1 cellular context compared by ENCODE assay signal in the genomic region with DNA sequence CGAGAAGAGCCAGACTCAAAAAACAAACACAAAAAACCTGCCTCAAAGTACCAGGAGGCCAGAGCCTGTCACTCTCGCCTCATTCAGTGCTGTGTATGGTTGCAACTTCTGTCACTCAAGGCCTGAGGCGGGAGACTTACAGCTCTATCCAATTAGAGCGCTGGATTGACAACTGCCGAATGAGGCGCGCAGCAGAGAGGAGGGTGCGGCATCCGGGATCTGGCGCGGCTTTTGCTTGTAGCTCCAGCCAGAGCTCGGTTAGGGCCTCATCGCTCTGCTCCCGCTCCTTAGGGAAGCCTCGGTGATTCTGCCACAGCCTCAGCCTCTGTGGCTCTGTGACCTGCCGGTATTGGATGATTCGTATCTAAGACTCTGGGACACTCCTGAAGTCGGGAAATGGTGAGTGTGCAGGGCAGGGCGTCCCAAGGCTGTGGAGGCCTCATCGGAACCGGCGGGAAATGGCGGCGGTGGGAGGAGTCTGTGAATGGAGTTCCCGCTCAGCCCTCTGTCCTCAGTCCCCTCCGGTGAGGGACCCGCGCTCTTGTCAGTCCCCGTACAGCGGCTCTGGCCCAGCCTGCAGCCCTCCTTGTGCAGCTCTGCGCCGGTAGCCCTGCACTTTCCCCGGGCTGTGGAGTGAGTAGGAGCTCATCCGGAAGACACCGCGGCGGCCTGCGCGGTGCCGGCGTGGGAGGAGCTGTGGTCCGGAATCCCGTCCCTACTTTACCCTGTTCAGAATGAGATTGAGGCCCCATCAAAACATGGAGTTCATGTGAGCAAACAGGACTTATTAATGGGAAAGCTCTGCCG.
A peak's percentile ranks its signal among the peaks of the same experiment; 100 is the strongest.
TF ChIP-seq lines count a peak whose summit lies in the region.

A gene (plus strand): TSS at position 227 of the 807 bp plus-strand sequence. CDS start 170 bp downstream, at position 397.

TF ChIP-seq in K562, 482 proteins besides CTCF, POLR2A, EP300 and RAD21 (continued from another document and continues in another):
- TF ChIP-seq, protein P1, sequence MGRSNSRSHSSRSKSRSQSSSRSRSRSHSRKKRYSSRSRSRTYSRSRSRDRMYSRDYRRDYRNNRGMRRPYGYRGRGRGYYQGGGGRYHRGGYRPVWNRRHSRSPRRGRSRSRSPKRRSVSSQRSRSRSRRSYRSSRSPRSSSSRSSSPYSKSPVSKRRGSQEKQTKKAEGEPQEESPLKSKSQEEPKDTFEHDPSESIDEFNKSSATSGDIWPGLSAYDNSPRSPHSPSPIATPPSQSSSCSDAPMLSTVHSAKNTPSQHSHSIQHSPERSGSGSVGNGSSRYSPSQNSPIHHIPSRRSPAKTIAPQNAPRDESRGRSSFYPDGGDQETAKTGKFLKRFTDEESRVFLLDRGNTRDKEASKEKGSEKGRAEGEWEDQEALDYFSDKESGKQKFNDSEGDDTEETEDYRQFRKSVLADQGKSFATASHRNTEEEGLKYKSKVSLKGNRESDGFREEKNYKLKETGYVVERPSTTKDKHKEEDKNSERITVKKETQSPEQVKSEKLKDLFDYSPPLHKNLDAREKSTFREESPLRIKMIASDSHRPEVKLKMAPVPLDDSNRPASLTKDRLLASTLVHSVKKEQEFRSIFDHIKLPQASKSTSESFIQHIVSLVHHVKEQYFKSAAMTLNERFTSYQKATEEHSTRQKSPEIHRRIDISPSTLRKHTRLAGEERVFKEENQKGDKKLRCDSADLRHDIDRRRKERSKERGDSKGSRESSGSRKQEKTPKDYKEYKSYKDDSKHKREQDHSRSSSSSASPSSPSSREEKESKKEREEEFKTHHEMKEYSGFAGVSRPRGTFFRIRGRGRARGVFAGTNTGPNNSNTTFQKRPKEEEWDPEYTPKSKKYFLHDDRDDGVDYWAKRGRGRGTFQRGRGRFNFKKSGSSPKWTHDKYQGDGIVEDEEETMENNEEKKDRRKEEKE (IDR thresholded peaks at IDR 0.05; ENCODE audit: borderline replicate concordance in 1 of 2, control insufficient read depth in 1 of 2, low read depth in 2 of 2, low read length in 1 of 2) = no peak
- TF ChIP-seq TAF7 (tag; IDR thresholded peaks at IDR 0.05) (peak; percentile 55), KDM5B (IDR thresholded peaks at IDR 0.05; ENCODE audit: insufficient replicate concordance, low read depth, low read length) (peak; percentile 65), L3MBTL2 (IDR thresholded peaks at IDR 0.05) (peak; percentile 74), PHB2 (IDR thresholded peaks at IDR 0.05; ENCODE audit: low read depth) (no peak), KAT7 (CRISPR knock-in tag; IDR thresholded peaks at IDR 0.05; ENCODE audit: borderline replicate concordance) (no peak), ZNF23 (CRISPR knock-in tag; IDR thresholded peaks at IDR 0.05) (no peak), TARDBP (IDR thresholded peaks at IDR 0.05) (no peak), SPI1 (IDR thresholded peaks at IDR 0.05; ENCODE audit: borderline replicate concordance, low read depth, low read length) (no peak), ZNF12 (CRISPR knock-in tag; IDR thresholded peaks at IDR 0.05) (no peak), ZFPM2 (CRISPR knock-in tag; IDR thresholded peaks at IDR 0.05) (no peak), ZC3H4 (CRISPR knock-in tag; IDR thresholded peaks at IDR 0.05; ENCODE audit: borderline replicate concordance) (no peak), NR3C1 (CRISPR knock-in tag; IDR thresholded peaks at IDR 0.05) (no peak), TOE1 (IDR thresholded peaks at IDR 0.05; ENCODE audit: borderline replicate concordance) (no peak), TOE1 (CRISPR knock-in tag; IDR thresholded peaks at IDR 0.05; ENCODE audit: borderline replicate concordance, low read depth) (no peak), RBM14 (IDR thresholded peaks at IDR 0.05; ENCODE audit: borderline replicate concordance, insufficient read depth, low read depth, low read length) (no peak), TAF9B (IDR thresholded peaks at IDR 0.05; ENCODE audit: partially characterized antibody) (peak; percentile 70), JUNB (CRISPR knock-in tag; conservative IDR thresholded peaks at IDR 0.05) (no peak; the same call in 1 of the 2 replicates), MAZ (CRISPR knock-in tag; conservative IDR thresholded peaks at IDR 0.05 in 1 of 2, IDR thresholded peaks at IDR 0.05 in 1 of 2) (peak; percentile 38 to 70; a peak in 2 of 4 replicates), POLR2H (tag; IDR thresholded peaks at IDR 0.05; ENCODE audit: low read depth) (peak; percentile 93), EP400 (IDR thresholded peaks at IDR 0.05) (peak; percentile 90), ZNF707 (CRISPR knock-in tag; conservative IDR thresholded peaks at IDR 0.05) (no peak), MECOM (CRISPR knock-in tag; IDR thresholded peaks at IDR 0.05) (no peak), FOS (IDR thresholded peaks at IDR 0.05; ENCODE audit: extremely low read depth, insufficient read length) (peak; percentile 88), CBX8 (IDR thresholded peaks at IDR 0.05; ENCODE audit: borderline replicate concordance, extremely low read depth, low read depth, low read length, poor library complexity, severe bottlenecking) (no peak), HSF4 (CRISPR knock-in tag; IDR thresholded peaks at IDR 0.05; ENCODE audit: borderline replicate concordance) (no peak), HMG20B (CRISPR knock-in tag; IDR thresholded peaks at IDR 0.05) (no peak), HNRNPH1 (optimal IDR thresholded peaks at IDR 0.05; ENCODE audit: low read depth, low read length) (no peak), PYGO2 (tag; IDR thresholded peaks at IDR 0.05) (no peak), SETDB1 (IDR thresholded peaks at IDR 0.05; ENCODE audit: low read length) (no peak)
- TF ChIP-seq, protein P2, sequence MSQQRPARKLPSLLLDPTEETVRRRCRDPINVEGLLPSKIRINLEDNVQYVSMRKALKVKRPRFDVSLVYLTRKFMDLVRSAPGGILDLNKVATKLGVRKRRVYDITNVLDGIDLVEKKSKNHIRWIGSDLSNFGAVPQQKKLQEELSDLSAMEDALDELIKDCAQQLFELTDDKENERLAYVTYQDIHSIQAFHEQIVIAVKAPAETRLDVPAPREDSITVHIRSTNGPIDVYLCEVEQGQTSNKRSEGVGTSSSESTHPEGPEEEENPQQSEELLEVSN (IDR thresholded peaks at IDR 0.05; ENCODE audit: borderline replicate concordance in 1 of 2, extremely low read depth in 1 of 2, insufficient read depth in 1 of 2, insufficient read length in 1 of 2, low read depth in 1 of 2, low read length in 1 of 2, poor library complexity in 1 of 2, severe bottlenecking in 1 of 2) = peak; percentile 78 to 80
- TF ChIP-seq, protein P3, sequence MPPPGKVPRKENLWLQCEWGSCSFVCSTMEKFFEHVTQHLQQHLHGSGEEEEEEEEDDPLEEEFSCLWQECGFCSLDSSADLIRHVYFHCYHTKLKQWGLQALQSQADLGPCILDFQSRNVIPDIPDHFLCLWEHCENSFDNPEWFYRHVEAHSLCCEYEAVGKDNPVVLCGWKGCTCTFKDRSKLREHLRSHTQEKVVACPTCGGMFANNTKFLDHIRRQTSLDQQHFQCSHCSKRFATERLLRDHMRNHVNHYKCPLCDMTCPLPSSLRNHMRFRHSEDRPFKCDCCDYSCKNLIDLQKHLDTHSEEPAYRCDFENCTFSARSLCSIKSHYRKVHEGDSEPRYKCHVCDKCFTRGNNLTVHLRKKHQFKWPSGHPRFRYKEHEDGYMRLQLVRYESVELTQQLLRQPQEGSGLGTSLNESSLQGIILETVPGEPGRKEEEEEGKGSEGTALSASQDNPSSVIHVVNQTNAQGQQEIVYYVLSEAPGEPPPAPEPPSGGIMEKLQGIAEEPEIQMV (tag; conservative IDR thresholded peaks at IDR 0.05; ENCODE audit: low read depth) = no peak
- TF ChIP-seq, protein P4, sequence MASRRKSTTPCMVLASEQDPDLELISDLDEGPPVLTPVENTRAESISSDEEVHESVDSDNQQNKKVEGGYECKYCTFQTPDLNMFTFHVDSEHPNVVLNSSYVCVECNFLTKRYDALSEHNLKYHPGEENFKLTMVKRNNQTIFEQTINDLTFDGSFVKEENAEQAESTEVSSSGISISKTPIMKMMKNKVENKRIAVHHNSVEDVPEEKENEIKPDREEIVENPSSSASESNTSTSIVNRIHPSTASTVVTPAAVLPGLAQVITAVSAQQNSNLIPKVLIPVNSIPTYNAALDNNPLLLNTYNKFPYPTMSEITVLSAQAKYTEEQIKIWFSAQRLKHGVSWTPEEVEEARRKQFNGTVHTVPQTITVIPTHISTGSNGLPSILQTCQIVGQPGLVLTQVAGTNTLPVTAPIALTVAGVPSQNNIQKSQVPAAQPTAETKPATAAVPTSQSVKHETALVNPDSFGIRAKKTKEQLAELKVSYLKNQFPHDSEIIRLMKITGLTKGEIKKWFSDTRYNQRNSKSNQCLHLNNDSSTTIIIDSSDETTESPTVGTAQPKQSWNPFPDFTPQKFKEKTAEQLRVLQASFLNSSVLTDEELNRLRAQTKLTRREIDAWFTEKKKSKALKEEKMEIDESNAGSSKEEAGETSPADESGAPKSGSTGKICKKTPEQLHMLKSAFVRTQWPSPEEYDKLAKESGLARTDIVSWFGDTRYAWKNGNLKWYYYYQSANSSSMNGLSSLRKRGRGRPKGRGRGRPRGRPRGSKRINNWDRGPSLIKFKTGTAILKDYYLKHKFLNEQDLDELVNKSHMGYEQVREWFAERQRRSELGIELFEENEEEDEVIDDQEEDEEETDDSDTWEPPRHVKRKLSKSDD (conservative IDR thresholded peaks at IDR 0.05; ENCODE audit: low read length) = no peak
- TF ChIP-seq, protein P5, sequence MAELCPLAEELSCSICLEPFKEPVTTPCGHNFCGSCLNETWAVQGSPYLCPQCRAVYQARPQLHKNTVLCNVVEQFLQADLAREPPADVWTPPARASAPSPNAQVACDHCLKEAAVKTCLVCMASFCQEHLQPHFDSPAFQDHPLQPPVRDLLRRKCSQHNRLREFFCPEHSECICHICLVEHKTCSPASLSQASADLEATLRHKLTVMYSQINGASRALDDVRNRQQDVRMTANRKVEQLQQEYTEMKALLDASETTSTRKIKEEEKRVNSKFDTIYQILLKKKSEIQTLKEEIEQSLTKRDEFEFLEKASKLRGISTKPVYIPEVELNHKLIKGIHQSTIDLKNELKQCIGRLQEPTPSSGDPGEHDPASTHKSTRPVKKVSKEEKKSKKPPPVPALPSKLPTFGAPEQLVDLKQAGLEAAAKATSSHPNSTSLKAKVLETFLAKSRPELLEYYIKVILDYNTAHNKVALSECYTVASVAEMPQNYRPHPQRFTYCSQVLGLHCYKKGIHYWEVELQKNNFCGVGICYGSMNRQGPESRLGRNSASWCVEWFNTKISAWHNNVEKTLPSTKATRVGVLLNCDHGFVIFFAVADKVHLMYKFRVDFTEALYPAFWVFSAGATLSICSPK (IDR thresholded peaks at IDR 0.05; ENCODE audit: borderline replicate concordance) = no peak
- TF ChIP-seq, protein P6, sequence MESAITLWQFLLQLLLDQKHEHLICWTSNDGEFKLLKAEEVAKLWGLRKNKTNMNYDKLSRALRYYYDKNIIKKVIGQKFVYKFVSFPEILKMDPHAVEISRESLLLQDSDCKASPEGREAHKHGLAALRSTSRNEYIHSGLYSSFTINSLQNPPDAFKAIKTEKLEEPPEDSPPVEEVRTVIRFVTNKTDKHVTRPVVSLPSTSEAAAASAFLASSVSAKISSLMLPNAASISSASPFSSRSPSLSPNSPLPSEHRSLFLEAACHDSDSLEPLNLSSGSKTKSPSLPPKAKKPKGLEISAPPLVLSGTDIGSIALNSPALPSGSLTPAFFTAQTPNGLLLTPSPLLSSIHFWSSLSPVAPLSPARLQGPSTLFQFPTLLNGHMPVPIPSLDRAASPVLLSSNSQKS (CRISPR knock-in tag; IDR thresholded peaks at IDR 0.05) = no peak
- TF ChIP-seq, protein P7, sequence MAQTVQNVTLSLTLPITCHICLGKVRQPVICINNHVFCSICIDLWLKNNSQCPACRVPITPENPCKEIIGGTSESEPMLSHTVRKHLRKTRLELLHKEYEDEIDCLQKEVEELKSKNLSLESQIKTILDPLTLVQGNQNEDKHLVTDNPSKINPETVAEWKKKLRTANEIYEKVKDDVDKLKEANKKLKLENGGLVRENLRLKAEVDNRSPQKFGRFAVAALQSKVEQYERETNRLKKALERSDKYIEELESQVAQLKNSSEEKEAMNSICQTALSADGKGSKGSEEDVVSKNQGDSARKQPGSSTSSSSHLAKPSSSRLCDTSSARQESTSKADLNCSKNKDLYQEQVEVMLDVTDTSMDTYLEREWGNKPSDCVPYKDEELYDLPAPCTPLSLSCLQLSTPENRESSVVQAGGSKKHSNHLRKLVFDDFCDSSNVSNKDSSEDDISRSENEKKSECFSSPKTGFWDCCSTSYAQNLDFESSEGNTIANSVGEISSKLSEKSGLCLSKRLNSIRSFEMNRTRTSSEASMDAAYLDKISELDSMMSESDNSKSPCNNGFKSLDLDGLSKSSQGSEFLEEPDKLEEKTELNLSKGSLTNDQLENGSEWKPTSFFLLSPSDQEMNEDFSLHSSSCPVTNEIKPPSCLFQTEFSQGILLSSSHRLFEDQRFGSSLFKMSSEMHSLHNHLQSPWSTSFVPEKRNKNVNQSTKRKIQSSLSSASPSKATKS (CRISPR knock-in tag; IDR thresholded peaks at IDR 0.05) = no peak
- TF ChIP-seq, protein P8, sequence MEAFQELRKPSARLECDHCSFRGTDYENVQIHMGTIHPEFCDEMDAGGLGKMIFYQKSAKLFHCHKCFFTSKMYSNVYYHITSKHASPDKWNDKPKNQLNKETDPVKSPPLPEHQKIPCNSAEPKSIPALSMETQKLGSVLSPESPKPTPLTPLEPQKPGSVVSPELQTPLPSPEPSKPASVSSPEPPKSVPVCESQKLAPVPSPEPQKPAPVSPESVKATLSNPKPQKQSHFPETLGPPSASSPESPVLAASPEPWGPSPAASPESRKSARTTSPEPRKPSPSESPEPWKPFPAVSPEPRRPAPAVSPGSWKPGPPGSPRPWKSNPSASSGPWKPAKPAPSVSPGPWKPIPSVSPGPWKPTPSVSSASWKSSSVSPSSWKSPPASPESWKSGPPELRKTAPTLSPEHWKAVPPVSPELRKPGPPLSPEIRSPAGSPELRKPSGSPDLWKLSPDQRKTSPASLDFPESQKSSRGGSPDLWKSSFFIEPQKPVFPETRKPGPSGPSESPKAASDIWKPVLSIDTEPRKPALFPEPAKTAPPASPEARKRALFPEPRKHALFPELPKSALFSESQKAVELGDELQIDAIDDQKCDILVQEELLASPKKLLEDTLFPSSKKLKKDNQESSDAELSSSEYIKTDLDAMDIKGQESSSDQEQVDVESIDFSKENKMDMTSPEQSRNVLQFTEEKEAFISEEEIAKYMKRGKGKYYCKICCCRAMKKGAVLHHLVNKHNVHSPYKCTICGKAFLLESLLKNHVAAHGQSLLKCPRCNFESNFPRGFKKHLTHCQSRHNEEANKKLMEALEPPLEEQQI (IDR thresholded peaks at IDR 0.05) = peak; percentile 38; the same call in 1 of the 2 replicates
- TF ChIP-seq, protein P9, sequence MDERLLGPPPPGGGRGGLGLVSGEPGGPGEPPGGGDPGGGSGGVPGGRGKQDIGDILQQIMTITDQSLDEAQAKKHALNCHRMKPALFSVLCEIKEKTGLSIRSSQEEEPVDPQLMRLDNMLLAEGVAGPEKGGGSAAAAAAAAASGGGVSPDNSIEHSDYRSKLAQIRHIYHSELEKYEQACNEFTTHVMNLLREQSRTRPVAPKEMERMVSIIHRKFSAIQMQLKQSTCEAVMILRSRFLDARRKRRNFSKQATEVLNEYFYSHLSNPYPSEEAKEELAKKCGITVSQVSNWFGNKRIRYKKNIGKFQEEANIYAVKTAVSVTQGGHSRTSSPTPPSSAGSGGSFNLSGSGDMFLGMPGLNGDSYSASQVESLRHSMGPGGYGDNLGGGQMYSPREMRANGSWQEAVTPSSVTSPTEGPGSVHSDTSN (CRISPR knock-in tag; IDR thresholded peaks at IDR 0.05; ENCODE audit: low read depth) = peak; percentile 96
- TF ChIP-seq, protein P9 (tag; conservative IDR thresholded peaks at IDR 0.05; ENCODE audit: low read depth) = peak; percentile 99
